ENCODE assay signal across 10 cellular contexts in genomic region chr5:141319202-141319601, GRCh38. TPM values are rescaled to one million over a fixed set of nuclear protein-coding genes. Genes with fewer than 3 reads are reported as not detected.
DNase-seq lines count a peak whose midpoint lies in the region; FAIRE-seq and TF ChIP-seq lines count a peak whose summit lies in the region.
"Had no signal": no experiment of that assay in that cellular context is flagged by ENCODE, and none has a peak within 500 bp of the region (broad histone marks: within the 10 kb centered on the region; RNA-seq: fewer than 3 reads in every experiment).

No MANE protein-coding gene starts in this region.

- H3K9ac ChIP-seq in neuronal stem cell (ENCODE audit: low read depth, low read length, poor library complexity), result no peak overlapping the region

- H2AK5ac ChIP-seq in neuronal stem cell (ENCODE audit: low read depth, low read length), result no peak overlapping the region

- no peak overlapping the region for H2BK15ac ChIP-seq in neuronal stem cell (ENCODE audit: low read length)

- no peak overlapping the region for H3K23ac ChIP-seq in neuronal stem cell (ENCODE audit: low read depth, low read length, poor library complexity)

- FAIRE-seq in H54 (lab: Jason Lieb, UNC), result no peak

- H3K9me3 ChIP-seq in ectodermal cell (ENCODE audit: control insufficient read depth, low read length) (peaks cover 24% of the 10 kb centered on the region), neutrophil (peaks cover 38% of the 10 kb centered on the region), neuronal stem cell (replicated peaks in 1 of 2; ENCODE audit: control insufficient read depth in 2 of 2, insufficient read depth in 1 of 2, low read depth in 1 of 2, low read length in 2 of 2) (peaks cover 22 to 61% of the 10 kb centered on the region in 2 donors)

- 95% methylated on average over 6 of the region's 6 CpGs for WGBS in ectodermal cell, 2 experiments
- WGBS in neuronal stem cell (ENCODE audit: extremely low coverage in 2 of 2, insufficient read length in 2 of 2, insufficient replicate concordance in 1 of 2), 2 donors, result no CpG with 5 or more reads among the region's 6 CpGs

- H3K27ac ChIP-seq in ectodermal cell (ENCODE audit: insufficient read depth, low read depth, low read length, poor library complexity, severe bottlenecking), result no peak overlapping the region
- H3K27ac ChIP-seq in neutrophil, result no peak overlapping the region
- no peak overlapping the region for H3K27ac ChIP-seq in neuronal stem cell (replicated peaks; ENCODE audit: low read length)

- H3K4ac ChIP-seq in neuronal stem cell (ENCODE audit: low read length), result no peak overlapping the region

- DNase-seq in EL, result peak; percentile 21
- peak; percentile 53 for DNase-seq in NCI-H226
- no peak for DNase-seq in neuronal stem cell (ENCODE audit: low spot score)
- DNase-seq in NCI-H345 treated with DMSO at 0.1 percent for 48 hours (lab: John Stamatoyannopoulos, UW; ENCODE audit: unreplicated experiment), result no peak
- no peak for DNase-seq in H54 (ENCODE audit: insufficient read length, low spot score)
- DNase-seq: amygdala; NCI-H1417 treated with DMSO at 0.1 percent for 48 hours; stimulated activated CD8-positive, alpha-beta memory T cell treated with anti-CD3 and anti-CD28 coated beads, Interleukin-4, amount 100 ng/mL, for 48 hours had no signal

- H3K18ac ChIP-seq in neuronal stem cell (ENCODE audit: low read length), result no peak overlapping the region

- H3K14ac ChIP-seq in neuronal stem cell (ENCODE audit: low read length), result no peak overlapping the region

- H4K8ac ChIP-seq in neuronal stem cell (ENCODE audit: low read depth, low read length), result no peak overlapping the region

- no peak overlapping the region for H3K4me2 ChIP-seq in neuronal stem cell (ENCODE audit: insufficient read depth, low read length, poor library complexity, severe bottlenecking)

- H3K4me3 ChIP-seq in ectodermal cell (ENCODE audit: insufficient read depth, low read depth, low read length) (peak overlapping the region; percentile 96), neutrophil (ENCODE audit: low read depth in 1 of 2, low read length in 1 of 2) (peak overlapping the region; percentile 81), neuronal stem cell (ENCODE audit: low read length in 2 of 2) (peak overlapping the region in 1 of 2 donors; percentile 64)

- no peak overlapping the region for H4K91ac ChIP-seq in neuronal stem cell (ENCODE audit: low read depth, low read length, poor library complexity)

- H2AFZ ChIP-seq in neuronal stem cell (ENCODE audit: low read length), result no peak overlapping the region

- TF ChIP-seq CTCF in neutrophil (IDR thresholded peaks at IDR 0.05), result no peak

- no peaks in the 10 kb centered on the region for H3K4me1 ChIP-seq in ectodermal cell (ENCODE audit: control insufficient read depth, insufficient read depth, low read length)
- peaks cover 12 to 15% of the 10 kb centered on the region in 2 experiments for H3K4me1 ChIP-seq in neutrophil (ENCODE audit: control insufficient read depth in 1 of 2, insufficient read depth in 1 of 2, low read depth in 1 of 2, low read length in 1 of 2)
- peaks cover 0 to 1% of the 10 kb centered on the region in 2 donors for H3K4me1 ChIP-seq in neuronal stem cell (ENCODE audit: control insufficient read depth in 2 of 2, insufficient read depth in 1 of 2, low read depth in 1 of 2, low read length in 2 of 2)

- TF ChIP-seq POLR2A in H54 (IDR thresholded peaks at IDR 0.05; ENCODE audit: low read depth, low read length), result no peak

- H3K27me3 ChIP-seq in ectodermal cell (ENCODE audit: control insufficient read depth, insufficient read depth, low read length, poor library complexity, severe bottlenecking), result no peaks in the 10 kb centered on the region
- peaks cover 4% of the 10 kb centered on the region for H3K27me3 ChIP-seq in neutrophil
- no peaks in the 10 kb centered on the region for H3K27me3 ChIP-seq in neuronal stem cell (ENCODE audit: control insufficient read depth in 3 of 3, insufficient read depth in 3 of 3, low read depth in 1 of 3, low read length in 3 of 3)

- no peak overlapping the region for H2BK120ac ChIP-seq in neuronal stem cell (ENCODE audit: low read depth, low read length)

- H2BK5ac ChIP-seq in neuronal stem cell (ENCODE audit: low read length), result no peak overlapping the region

- H3K79me1 ChIP-seq in neuronal stem cell (ENCODE audit: low read depth, low read length), result no peaks in the 10 kb centered on the region

- H2BK12ac ChIP-seq in neuronal stem cell (ENCODE audit: low read length), result no peak overlapping the region

- peaks cover 29% of the 10 kb centered on the region for H3K36me3 ChIP-seq in ectodermal cell (ENCODE audit: control insufficient read depth, insufficient read depth, low read length)
- no peaks in the 10 kb centered on the region for H3K36me3 ChIP-seq in neutrophil
- H3K36me3 ChIP-seq in neuronal stem cell (replicated peaks in 1 of 2; ENCODE audit: control insufficient read depth in 2 of 2, insufficient read depth in 2 of 2, low read length in 2 of 2), result peaks cover 16 to 52% of the 10 kb centered on the region in 2 donors

RNA-seq across cellular contexts. Expression of gene TAF7, which starts 1.4 kb away (rescaled TPM):
- 152 TPM for polyA plus RNA-seq in ectodermal cell (2013, experiment 1 of 4)
- 135 TPM for polyA plus RNA-seq in ectodermal cell (2013, experiment 2 of 4)
- polyA plus RNA-seq in ectodermal cell (2013, experiment 3 of 4), result 135 TPM
- polyA plus RNA-seq in ectodermal cell (2013, experiment 4 of 4), result 154 TPM
- polyA plus RNA-seq in neuronal stem cell (2013, experiment 1 of 2), result 142 TPM
- polyA plus RNA-seq in neuronal stem cell (2013, experiment 2 of 2), result 139 TPM

RNA-seq across cellular contexts. Expression of gene PCDHGA1, which starts 11.1 kb away (rescaled TPM):
- polyA plus RNA-seq in ectodermal cell (2013, experiment 1 of 4), result 0.93 TPM
- 0.91 TPM for polyA plus RNA-seq in ectodermal cell (2013, experiment 2 of 4)
- 0.48 TPM for polyA plus RNA-seq in ectodermal cell (2013, experiment 3 of 4)
- polyA plus RNA-seq in ectodermal cell (2013, experiment 4 of 4), result 0.61 TPM
- polyA plus RNA-seq in neuronal stem cell (2013, experiment 1 of 2), result 0.50 TPM
- polyA plus RNA-seq in neuronal stem cell (2013, experiment 2 of 2), result 0.64 TPM

RNA-seq across cellular contexts. Expression of gene SLC25A2, which starts 15.4 kb away (rescaled TPM):
- not detected for polyA plus RNA-seq in ectodermal cell (2013, experiment 1 of 4)
- polyA plus RNA-seq in ectodermal cell (2013, experiment 2 of 4), result not detected
- polyA plus RNA-seq in ectodermal cell (2013, experiment 3 of 4), result not detected
- not detected for polyA plus RNA-seq in ectodermal cell (2013, experiment 4 of 4)
- polyA plus RNA-seq in neuronal stem cell (2013, experiment 1 of 2), result not detected
- 0.03 TPM for polyA plus RNA-seq in neuronal stem cell (2013, experiment 2 of 2)

RNA-seq across cellular contexts. Expression of gene PCDHGA2, which starts 19.4 kb away (rescaled TPM):
- polyA plus RNA-seq in ectodermal cell (2013, experiment 1 of 4), result 0.48 TPM
- polyA plus RNA-seq in ectodermal cell (2013, experiment 2 of 4), result 0.66 TPM
- polyA plus RNA-seq in ectodermal cell (2013, experiment 3 of 4), result 0.43 TPM
- polyA plus RNA-seq in ectodermal cell (2013, experiment 4 of 4), result 0.36 TPM
- 0.17 TPM for polyA plus RNA-seq in neuronal stem cell (2013, experiment 1 of 2)
- 0.14 TPM for polyA plus RNA-seq in neuronal stem cell (2013, experiment 2 of 2)

RNA-seq across cellular contexts. Expression of gene PCDHGA3, which starts 24.4 kb away (rescaled TPM):
- polyA plus RNA-seq in ectodermal cell (2013, experiment 1 of 4), result 8.4 TPM
- polyA plus RNA-seq in ectodermal cell (2013, experiment 2 of 4), result 8.6 TPM
- polyA plus RNA-seq in ectodermal cell (2013, experiment 3 of 4), result 4.3 TPM
- 4.9 TPM for polyA plus RNA-seq in ectodermal cell (2013, experiment 4 of 4)
- 0.04 TPM for polyA plus RNA-seq in neuronal stem cell (2013, experiment 1 of 2)
- polyA plus RNA-seq in neuronal stem cell (2013, experiment 2 of 2), result 0.06 TPM

Comparison
In these comparisons a context has a peak if more than half of its experiments do, and no peak if none do; other contexts are left out.
1. DNase-seq: peak in EL (single experiment) and NCI-H226 (single experiment); none in neuronal stem cell (single experiment), NCI-H345 treated with DMSO at 0.1 percent for 48 hours (single experiment) and H54 (single experiment).